ENCODE assay signal across 9 cellular contexts in genomic region chr5:59600153-59600552, GRCh38.
"Had no signal": no experiment of that assay in that cellular context is flagged by ENCODE, and none has a peak within 500 bp of the region (broad histone marks: within the 10 kb centered on the region; RNA-seq: fewer than 3 reads in every experiment).

No MANE protein-coding gene starts in this region.

- H3K4me1 ChIP-seq: HAP-1 had no signal

- H3K36me3 ChIP-seq: HAP-1 had no signal

- H3K4me3 ChIP-seq: GM23248, HAP-1, K562 had no signal

- H3K27ac ChIP-seq: GM23248 had no signal

- H3K9me3 ChIP-seq: HAP-1 had no signal

- ATAC-seq: HCT116, K562 had no signal

- DNase-seq: GM23248, GOT3, H7, HFFc6, IMR-90 had no signal

- FAIRE-seq: HTR-8/SVneo, K562 had no signal
